Comparison of ENCODE assay signal across 1 cellular context in genomic region chr20:53941680-53942079, GRCh38.
TF ChIP-seq lines count a peak whose summit lies in the region.

No MANE protein-coding gene starts in this region.

TF ChIP-seq in SK-N-SH treated with all-trans-retinoic acid at 6 μM for 48 hours, 23 proteins besides CTCF, POLR2A, EP300 and RAD21 (continued from another document):
- TF ChIP-seq OSR1 (CRISPR knock-in tag; IDR thresholded peaks at IDR 0.05) = no peak
- TF ChIP-seq ZNF70 (CRISPR knock-in tag; IDR thresholded peaks at IDR 0.05) = no peak
- TF ChIP-seq PPARA (CRISPR knock-in tag; IDR thresholded peaks at IDR 0.05; ENCODE audit: borderline replicate concordance) = no peak
- TF ChIP-seq ZFP30 (CRISPR knock-in tag; IDR thresholded peaks at IDR 0.05) = no peak
- TF ChIP-seq TSHZ2 (CRISPR knock-in tag; IDR thresholded peaks at IDR 0.05) = no peak
